Comparison of ENCODE assay signal across 11 cellular contexts in genomic region chr9:6184749-6185645, GRCh38. TPM values are rescaled to one million over a fixed set of nuclear protein-coding genes. Genes with fewer than 3 reads are reported as not detected.
DNase-seq lines count a peak whose midpoint lies in the region; ATAC-seq and TF ChIP-seq lines count a peak whose summit lies in the region.
"Had no signal": no experiment of that assay in that cellular context is flagged by ENCODE, and none has a peak within 500 bp of the region (broad histone marks: within the 10 kb centered on the region; RNA-seq: fewer than 3 reads in every experiment).

No MANE protein-coding gene starts in this region.

- H3F3A ChIP-seq in smooth muscle cell (ENCODE audit: low read depth): no peaks in the 10 kb centered on the region

- TF ChIP-seq CTCF in AG10803 (conservative IDR thresholded peaks at IDR 0.05; ENCODE audit: low read length) (no peak), glutamatergic neuron (IDR thresholded peaks at IDR 0.05; ENCODE audit: partially characterized antibody, unreplicated experiment) (no peak), smooth muscle cell (IDR thresholded peaks at IDR 0.05; ENCODE audit: borderline replicate concordance, insufficient read depth, poor library complexity, severe bottlenecking) (no peak)

- H3K27ac Mint-ChIP-seq in glutamatergic neuron (ENCODE audit: unreplicated experiment): no peak overlapping the region
- H3K27ac Mint-ChIP-seq: brain, memory B cell had no signal

- no peaks in the 10 kb centered on the region for H3K4me1 Mint-ChIP-seq in glutamatergic neuron (ENCODE audit: low read depth, unreplicated experiment)

- H3K9me3 Mint-ChIP-seq in glutamatergic neuron (ENCODE audit: unreplicated experiment): no peaks in the 10 kb centered on the region
- H3K9me3 Mint-ChIP-seq: memory B cell had no signal

- peaks cover 4% of the 10 kb centered on the region for H3K36me3 Mint-ChIP-seq in glutamatergic neuron (ENCODE audit: unreplicated experiment)
- H3K36me3 Mint-ChIP-seq: brain, memory B cell had no signal

- WGBS in smooth muscle cell (ENCODE audit: low lambda C conversion rate): 72% methylated on average over 5 of the region's 5 CpGs

- no peaks in the 10 kb centered on the region for H4K20me1 ChIP-seq in smooth muscle cell (ENCODE audit: low read depth)
- H4K20me1 ChIP-seq: BLaER1 treated with 17β-estradiol and CSF1 and Interleukin-3, amounts not matched to agents 10 nM and 100 nM had no signal

- H3K27ac ChIP-seq in smooth muscle cell (ENCODE audit: low read depth): no peak overlapping the region
- H3K27ac ChIP-seq: BLaER1 treated with 17β-estradiol and CSF1 and Interleukin-3, amounts not matched to agents 10 nM and 100 nM had no signal

- no peaks in the 10 kb centered on the region for H3K27me3 ChIP-seq in smooth muscle cell (ENCODE audit: low read depth)
- H3K27me3 ChIP-seq: BLaER1 treated with 17β-estradiol and CSF1 and Interleukin-3, amounts not matched to agents 10 nM and 100 nM had no signal

- no peak overlapping the region for H3K4me2 ChIP-seq in smooth muscle cell

- H2AFZ ChIP-seq in smooth muscle cell (ENCODE audit: low read depth): no peak overlapping the region

- H3K79me2 ChIP-seq in smooth muscle cell (ENCODE audit: low read depth): no peaks in the 10 kb centered on the region

- no peak overlapping the region for H3K9ac ChIP-seq in smooth muscle cell (ENCODE audit: low read depth)
- H3K9ac ChIP-seq: BLaER1 treated with 17β-estradiol and CSF1 and Interleukin-3, amounts not matched to agents 10 nM and 100 nM had no signal

- H3K4me3 ChIP-seq in AG10803 (ENCODE audit: low read length): no peak overlapping the region
- no peak overlapping the region for H3K4me3 ChIP-seq in smooth muscle cell
- H3K4me3 ChIP-seq: BLaER1 treated with 17β-estradiol and CSF1 and Interleukin-3, amounts not matched to agents 10 nM and 100 nM had no signal

- no peaks in the 10 kb centered on the region for H3K36me3 ChIP-seq in smooth muscle cell (ENCODE audit: low read depth)
- H3K36me3 ChIP-seq: BLaER1 treated with 17β-estradiol and CSF1 and Interleukin-3, amounts not matched to agents 10 nM and 100 nM had no signal

- no peaks in the 10 kb centered on the region for H3K27me3 Mint-ChIP-seq in glutamatergic neuron (ENCODE audit: unreplicated experiment)
- H3K27me3 Mint-ChIP-seq: brain had no signal

- DNase-seq in AG10803 (ENCODE audit: low read depth) (peak; percentile 52), dermis blood vessel endothelial cell (peak; percentile 54), glutamatergic neuron (no peak), NCI-H69 (lab: John Stamatoyannopoulos, UW) (no peak), kidney tubule cell (ENCODE audit: low spot score) (no peak), smooth muscle cell (lab: John Stamatoyannopoulos, UW; ENCODE audit: unreplicated experiment) (no peak)

- peak; percentile 96 for ATAC-seq in GM19351 (IDR thresholded peaks at IDR 0.05; ENCODE audit: unreplicated experiment)
- peak; percentile 94 for ATAC-seq in HG03039 (IDR thresholded peaks at IDR 0.05; ENCODE audit: unreplicated experiment)

- no peaks in the 10 kb centered on the region for H3K4me1 ChIP-seq in smooth muscle cell (ENCODE audit: low read depth)
- H3K4me1 ChIP-seq: BLaER1 treated with 17β-estradiol and CSF1 and Interleukin-3, amounts not matched to agents 10 nM and 100 nM had no signal

- H3K4me3 Mint-ChIP-seq in glutamatergic neuron (ENCODE audit: unreplicated experiment): no peak overlapping the region
- H3K4me3 Mint-ChIP-seq: brain, memory B cell had no signal

- no peaks in the 10 kb centered on the region for H3K9me3 ChIP-seq in smooth muscle cell (replicated peaks; ENCODE audit: low read depth)

RNA-seq across cellular contexts. Expression of gene IL33, which starts 30.6 kb away (rescaled TPM):
- total RNA-seq in dermis blood vessel endothelial cell (11.8 and 38.5 TPM in 2 replicates), glutamatergic neuron (ENCODE audit: unreplicated experiment) (not detected), smooth muscle cell (14.4 and 18.8 TPM in 2 replicates)
- polyA plus RNA-seq in smooth muscle cell: 3.8 and 6.7 TPM in 2 replicates

Comparison
In these comparisons a context has a peak if more than half of its experiments do, and no peak if none do; other contexts are left out.
1. DNase-seq: peak in AG10803 (single experiment) and dermis blood vessel endothelial cell (single experiment); none in glutamatergic neuron (single experiment), NCI-H69 (single experiment), kidney tubule cell (single experiment) and smooth muscle cell (single experiment).
2. RNA of gene IL33, which starts 30.6 kb away (total RNA-seq): 11.8 to 38.5 TPM in dermis blood vessel endothelial cell and 14.4 to 18.8 TPM in smooth muscle cell; not detected in glutamatergic neuron (single experiment); every median in the first group is over 10 times any median in the second.